1 cellular context compared by ENCODE assay signal in the genomic region with DNA sequence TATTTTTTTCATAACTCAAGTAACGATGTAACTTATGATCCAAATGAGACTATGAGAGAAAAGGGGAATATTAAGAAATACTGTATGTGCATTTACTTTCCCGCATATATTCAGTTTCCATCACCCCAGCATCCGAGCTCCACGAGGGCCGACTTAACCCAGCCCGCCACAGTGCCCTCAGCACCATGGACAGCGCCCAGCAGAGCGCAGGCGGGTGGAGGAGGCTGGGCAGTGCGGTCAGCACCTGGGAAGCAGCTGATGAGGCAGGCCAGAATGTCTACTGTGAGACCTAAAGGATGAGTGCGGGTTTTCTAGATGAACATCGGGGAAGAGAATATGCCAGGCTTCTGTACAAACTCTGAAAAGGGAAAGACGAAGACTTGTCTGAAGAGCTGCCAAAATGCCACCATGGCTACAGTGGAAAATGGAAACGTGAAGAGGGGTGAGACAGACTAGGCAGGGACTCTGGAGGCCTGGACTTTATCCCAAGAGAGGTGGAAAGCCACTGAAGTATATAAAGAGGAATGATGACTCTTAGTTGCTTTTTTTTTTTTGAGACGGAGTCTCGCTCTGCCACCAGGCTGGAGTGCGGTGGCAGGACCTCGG.
TF ChIP-seq lines count a peak whose summit lies in the region.

No MANE protein-coding gene starts in this region.

TF ChIP-seq in K562, 482 proteins besides CTCF, POLR2A, EP300 and RAD21 (continued from another document and continues in another):
- TF ChIP-seq ETV6 (IDR thresholded peaks at IDR 0.05; ENCODE audit: borderline replicate concordance in 1 of 2, low read depth in 2 of 2, low read length in 1 of 2) (no peak), ETV6 (CRISPR knock-in tag; IDR thresholded peaks at IDR 0.05; ENCODE audit: borderline replicate concordance) (peak; percentile 75; the same call in 1 of the 2 replicates), THRAP3 (IDR thresholded peaks at IDR 0.05; ENCODE audit: borderline replicate concordance) (no peak), ZNF12 (CRISPR knock-in tag; IDR thresholded peaks at IDR 0.05) (no peak), MTA3 (IDR thresholded peaks at IDR 0.05; ENCODE audit: borderline replicate concordance) (no peak), SMAD3 (CRISPR knock-in tag; conservative IDR thresholded peaks at IDR 0.05) (no peak), ZNF354B (CRISPR knock-in tag; IDR thresholded peaks at IDR 0.05) (no peak), SMARCB1 (IDR thresholded peaks at IDR 0.05; ENCODE audit: insufficient read length, low read depth) (no peak), ZFP30 (CRISPR knock-in tag; IDR thresholded peaks at IDR 0.05; ENCODE audit: borderline replicate concordance) (no peak), PATZ1 (CRISPR knock-in tag; IDR thresholded peaks at IDR 0.05; ENCODE audit: borderline replicate concordance) (no peak), ZBED1 (IDR thresholded peaks at IDR 0.05) (no peak), RCOR1 (IDR thresholded peaks at IDR 0.05; ENCODE audit: borderline replicate concordance in 1 of 2, low read depth in 2 of 2, low read length in 2 of 2) (peak in 1 of 2 experiments; percentile 84; a peak in 1 of 4 replicates), ILK (tag; IDR thresholded peaks at IDR 0.05; ENCODE audit: borderline replicate concordance, low read depth) (no peak), CBFB (CRISPR knock-in tag; IDR thresholded peaks at IDR 0.05) (no peak), BACH1 (tag; IDR thresholded peaks at IDR 0.05) (no peak), RBM39 (optimal IDR thresholded peaks at IDR 0.05; ENCODE audit: low read depth, low read length) (no peak), PPARD (CRISPR knock-in tag; IDR thresholded peaks at IDR 0.05) (no peak), RREB1 (CRISPR knock-in tag; IDR thresholded peaks at IDR 0.05) (no peak), NR3C1 (CRISPR knock-in tag; IDR thresholded peaks at IDR 0.05) (peak; percentile 83; the same call in 1 of the 2 replicates), RBM15 (IDR thresholded peaks at IDR 0.05; ENCODE audit: insufficient read depth, low read length) (no peak), GABPA (tag; conservative IDR thresholded peaks at IDR 0.05; ENCODE audit: low read depth) (no peak), ZNF224 (CRISPR knock-in tag; IDR thresholded peaks at IDR 0.05) (peak; percentile 87; the same call in 1 of the 2 replicates), RB1 (IDR thresholded peaks at IDR 0.05; ENCODE audit: low read depth) (no peak), E2F5 (CRISPR knock-in tag; IDR thresholded peaks at IDR 0.05) (no peak), SMARCE1 (IDR thresholded peaks at IDR 0.05) (no peak), NR2C2 (CRISPR knock-in tag; IDR thresholded peaks at IDR 0.05) (peak; percentile 63; the same call in 1 of the 2 replicates), NR2C2 (tag; IDR thresholded peaks at IDR 0.05) (no peak), RBBP5 (IDR thresholded peaks at IDR 0.05; ENCODE audit: borderline replicate concordance, insufficient read depth, low read length, poor library complexity, severe bottlenecking) (no peak), HDAC2 (IDR thresholded peaks at IDR 0.05) (peak; percentile 50; the same call in 1 of the 2 replicates), TAF15 (IDR thresholded peaks at IDR 0.05; ENCODE audit: low read depth, low read length) (no peak), NR2C1 (IDR thresholded peaks at IDR 0.05) (no peak), NR2C1 (tag; IDR thresholded peaks at IDR 0.05) (no peak), ZNF76 (CRISPR knock-in tag; IDR thresholded peaks at IDR 0.05; ENCODE audit: borderline replicate concordance) (no peak), HINFP (tag; conservative IDR thresholded peaks at IDR 0.05; ENCODE audit: low read depth) (no peak)
- TF ChIP-seq, protein P1, sequence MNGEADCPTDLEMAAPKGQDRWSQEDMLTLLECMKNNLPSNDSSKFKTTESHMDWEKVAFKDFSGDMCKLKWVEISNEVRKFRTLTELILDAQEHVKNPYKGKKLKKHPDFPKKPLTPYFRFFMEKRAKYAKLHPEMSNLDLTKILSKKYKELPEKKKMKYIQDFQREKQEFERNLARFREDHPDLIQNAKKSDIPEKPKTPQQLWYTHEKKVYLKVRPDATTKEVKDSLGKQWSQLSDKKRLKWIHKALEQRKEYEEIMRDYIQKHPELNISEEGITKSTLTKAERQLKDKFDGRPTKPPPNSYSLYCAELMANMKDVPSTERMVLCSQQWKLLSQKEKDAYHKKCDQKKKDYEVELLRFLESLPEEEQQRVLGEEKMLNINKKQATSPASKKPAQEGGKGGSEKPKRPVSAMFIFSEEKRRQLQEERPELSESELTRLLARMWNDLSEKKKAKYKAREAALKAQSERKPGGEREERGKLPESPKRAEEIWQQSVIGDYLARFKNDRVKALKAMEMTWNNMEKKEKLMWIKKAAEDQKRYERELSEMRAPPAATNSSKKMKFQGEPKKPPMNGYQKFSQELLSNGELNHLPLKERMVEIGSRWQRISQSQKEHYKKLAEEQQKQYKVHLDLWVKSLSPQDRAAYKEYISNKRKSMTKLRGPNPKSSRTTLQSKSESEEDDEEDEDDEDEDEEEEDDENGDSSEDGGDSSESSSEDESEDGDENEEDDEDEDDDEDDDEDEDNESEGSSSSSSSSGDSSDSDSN (IDR thresholded peaks at IDR 0.05; ENCODE audit: borderline replicate concordance in 1 of 2, low read depth in 2 of 2, low read length in 2 of 2): 0 out of 4 replicates have a peak, but pooled peaks of 1 of the 2 experiments have one; percentile 42
- TF ChIP-seq, protein P2, sequence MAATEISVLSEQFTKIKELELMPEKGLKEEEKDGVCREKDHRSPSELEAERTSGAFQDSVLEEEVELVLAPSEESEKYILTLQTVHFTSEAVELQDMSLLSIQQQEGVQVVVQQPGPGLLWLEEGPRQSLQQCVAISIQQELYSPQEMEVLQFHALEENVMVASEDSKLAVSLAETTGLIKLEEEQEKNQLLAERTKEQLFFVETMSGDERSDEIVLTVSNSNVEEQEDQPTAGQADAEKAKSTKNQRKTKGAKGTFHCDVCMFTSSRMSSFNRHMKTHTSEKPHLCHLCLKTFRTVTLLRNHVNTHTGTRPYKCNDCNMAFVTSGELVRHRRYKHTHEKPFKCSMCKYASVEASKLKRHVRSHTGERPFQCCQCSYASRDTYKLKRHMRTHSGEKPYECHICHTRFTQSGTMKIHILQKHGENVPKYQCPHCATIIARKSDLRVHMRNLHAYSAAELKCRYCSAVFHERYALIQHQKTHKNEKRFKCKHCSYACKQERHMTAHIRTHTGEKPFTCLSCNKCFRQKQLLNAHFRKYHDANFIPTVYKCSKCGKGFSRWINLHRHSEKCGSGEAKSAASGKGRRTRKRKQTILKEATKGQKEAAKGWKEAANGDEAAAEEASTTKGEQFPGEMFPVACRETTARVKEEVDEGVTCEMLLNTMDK (IDR thresholded peaks at IDR 0.05; ENCODE audit: borderline replicate concordance, insufficient read depth, low read depth, low read length, poor library complexity, severe bottlenecking): no peak
- TF ChIP-seq, protein P3, sequence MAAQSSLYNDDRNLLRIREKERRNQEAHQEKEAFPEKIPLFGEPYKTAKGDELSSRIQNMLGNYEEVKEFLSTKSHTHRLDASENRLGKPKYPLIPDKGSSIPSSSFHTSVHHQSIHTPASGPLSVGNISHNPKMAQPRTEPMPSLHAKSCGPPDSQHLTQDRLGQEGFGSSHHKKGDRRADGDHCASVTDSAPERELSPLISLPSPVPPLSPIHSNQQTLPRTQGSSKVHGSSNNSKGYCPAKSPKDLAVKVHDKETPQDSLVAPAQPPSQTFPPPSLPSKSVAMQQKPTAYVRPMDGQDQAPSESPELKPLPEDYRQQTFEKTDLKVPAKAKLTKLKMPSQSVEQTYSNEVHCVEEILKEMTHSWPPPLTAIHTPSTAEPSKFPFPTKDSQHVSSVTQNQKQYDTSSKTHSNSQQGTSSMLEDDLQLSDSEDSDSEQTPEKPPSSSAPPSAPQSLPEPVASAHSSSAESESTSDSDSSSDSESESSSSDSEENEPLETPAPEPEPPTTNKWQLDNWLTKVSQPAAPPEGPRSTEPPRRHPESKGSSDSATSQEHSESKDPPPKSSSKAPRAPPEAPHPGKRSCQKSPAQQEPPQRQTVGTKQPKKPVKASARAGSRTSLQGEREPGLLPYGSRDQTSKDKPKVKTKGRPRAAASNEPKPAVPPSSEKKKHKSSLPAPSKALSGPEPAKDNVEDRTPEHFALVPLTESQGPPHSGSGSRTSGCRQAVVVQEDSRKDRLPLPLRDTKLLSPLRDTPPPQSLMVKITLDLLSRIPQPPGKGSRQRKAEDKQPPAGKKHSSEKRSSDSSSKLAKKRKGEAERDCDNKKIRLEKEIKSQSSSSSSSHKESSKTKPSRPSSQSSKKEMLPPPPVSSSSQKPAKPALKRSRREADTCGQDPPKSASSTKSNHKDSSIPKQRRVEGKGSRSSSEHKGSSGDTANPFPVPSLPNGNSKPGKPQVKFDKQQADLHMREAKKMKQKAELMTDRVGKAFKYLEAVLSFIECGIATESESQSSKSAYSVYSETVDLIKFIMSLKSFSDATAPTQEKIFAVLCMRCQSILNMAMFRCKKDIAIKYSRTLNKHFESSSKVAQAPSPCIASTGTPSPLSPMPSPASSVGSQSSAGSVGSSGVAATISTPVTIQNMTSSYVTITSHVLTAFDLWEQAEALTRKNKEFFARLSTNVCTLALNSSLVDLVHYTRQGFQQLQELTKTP (IDR thresholded peaks at IDR 0.05; ENCODE audit: low read depth in 1 of 2, partially characterized antibody in 2 of 2): peak in 1 of 2 experiments; percentile 93
- TF ChIP-seq, protein P4, sequence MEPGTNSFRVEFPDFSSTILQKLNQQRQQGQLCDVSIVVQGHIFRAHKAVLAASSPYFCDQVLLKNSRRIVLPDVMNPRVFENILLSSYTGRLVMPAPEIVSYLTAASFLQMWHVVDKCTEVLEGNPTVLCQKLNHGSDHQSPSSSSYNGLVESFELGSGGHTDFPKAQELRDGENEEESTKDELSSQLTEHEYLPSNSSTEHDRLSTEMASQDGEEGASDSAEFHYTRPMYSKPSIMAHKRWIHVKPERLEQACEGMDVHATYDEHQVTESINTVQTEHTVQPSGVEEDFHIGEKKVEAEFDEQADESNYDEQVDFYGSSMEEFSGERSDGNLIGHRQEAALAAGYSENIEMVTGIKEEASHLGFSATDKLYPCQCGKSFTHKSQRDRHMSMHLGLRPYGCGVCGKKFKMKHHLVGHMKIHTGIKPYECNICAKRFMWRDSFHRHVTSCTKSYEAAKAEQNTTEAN (CRISPR knock-in tag; IDR thresholded peaks at IDR 0.05): peak; percentile 90; the same call in 1 of the 2 replicates
